36 cellular contexts compared by ENCODE assay signal in genomic region chr9:69062195-69062594, GRCh38. TPM values are rescaled to one million over a fixed set of nuclear protein-coding genes. Genes with fewer than 3 reads are reported as not detected.
"Had no signal": no experiment of that assay in that cellular context is flagged by ENCODE, and none has a peak within 500 bp of the region (broad histone marks: within the 10 kb centered on the region; RNA-seq: fewer than 3 reads in every experiment).

No MANE protein-coding gene starts in this region.

- H3K4me3 ChIP-seq: adrenal gland, cardiac muscle cell had no signal

- ATAC-seq: activated CD8-positive, alpha-beta T cell treated with anti-CD3 and anti-CD28 coated beads for 36 hours; activated naive CD4-positive, alpha-beta T cell treated with anti-CD3 and anti-CD28 coated beads, Interleukin-2, amount 50 U/mL, for 72 hours; activated T-cell treated with anti-CD3 and anti-CD28 coated beads, Interleukin-2, amount 50 U/mL, for 4 hours; activated T-cell treated with anti-CD3 and anti-CD28 coated beads, Interleukin-2, amount 50 U/mL, for 72 hours; activated T-helper 17 cell treated with anti-CD3 and anti-CD28 coated beads, Interleukin-2, amount 50 U/mL, for 72 hours had no signal

- DNase-seq: activated B cell treated with CpG ODN at 0.5 μM for 24 hours; activated CD4-positive, alpha-beta memory T cell treated with anti-CD3 and anti-CD28 coated beads for 36 hours; activated CD4-positive, alpha-beta T cell treated with anti-CD3 and anti-CD28 coated beads for 4 hours; activated CD4-positive, alpha-beta T cell treated with anti-CD3 and anti-CD28 coated beads, Interleukin-2, amount 10 ng/mL, durations not matched to agents 24 days and 14 days; activated CD4-positive, alpha-beta T cell treated with anti-CD3 and anti-CD28 coated beads, Interleukin-2, amount 50 U/mL, for 1 hour; activated CD4-positive, alpha-beta T cell treated with anti-CD3 and anti-CD28 coated beads, Interleukin-2, amount 50 U/mL, for 4 hours; activated CD4-positive, CD25-positive, alpha-beta regulatory T cell treated with anti-CD3 and anti-CD28 coated beads, Interleukin-2, amount 50 U/mL, for 72 hours; activated CD8-positive, alpha-beta memory T cell treated with anti-CD3 and anti-CD28 coated beads, Interleukin-2, amount 50 U/mL, for 4 hours; activated CD8-positive, alpha-beta T cell treated with anti-CD3 and anti-CD28 coated beads for 36 hours; activated effector memory CD4-positive, alpha-beta T cell treated with anti-CD3 and anti-CD28 coated beads, Interleukin-2, amount 50 U/mL, for 16 hours; activated gamma-delta T cell treated with Interleukin-2 at 50 U/mL for 16 hours; activated naive CD4-positive, alpha-beta T cell; activated naive CD4-positive, alpha-beta T cell treated with anti-CD3 and anti-CD28 coated beads for 36 hours; activated naive CD4-positive, alpha-beta T cell treated with anti-CD3 and anti-CD28 coated beads, Interleukin-2, amount 50 U/mL, for 16 hours; activated naive CD8-positive, alpha-beta T cell treated with anti-CD3 and anti-CD28 coated beads for 36 hours; activated T-cell treated with anti-CD3 and anti-CD28 coated beads for 4 hours; activated T-cell treated with anti-CD3 and anti-CD28 coated beads, Interleukin-2, amount 50 U/mL, for 1 hour; activated T-cell treated with anti-CD3 and anti-CD28 coated beads, Interleukin-2, amount 50 U/mL, for 4 hours; activated T-cell treated with anti-CD3 and anti-CD28 coated beads, Interleukin-2, amount 50 U/mL, for 72 hours; adrenal gland; amniotic stem cell; aorta; caudate nucleus; cerebellar nuclear complex; T-helper 1 cell; T-helper 2 cell; T-helper 9 cell had no signal

- H3K27me3 ChIP-seq: adrenal gland, cardiac muscle cell had no signal

- H3K27ac ChIP-seq: adrenal gland, cardiac muscle cell, VCaP had no signal

- FAIRE-seq: bronchial epithelial cell, TTC549 had no signal

- H3K4me1 ChIP-seq: adrenal gland had no signal

- H3K9me3 ChIP-seq: adrenal gland had no signal

RNA-seq across cellular contexts. Expression of gene PRKACG, which starts 48.3 kb away (rescaled TPM):
- total RNA-seq: activated B cell treated with CpG ODN at 0.5 μM for 24 hours; activated CD4-positive, alpha-beta memory T cell treated with anti-CD3 and anti-CD28 coated beads for 36 hours; activated CD4-positive, alpha-beta T cell treated with anti-CD3 and anti-CD28 coated beads, Interleukin-2, amount 10 ng/mL, durations not matched to agents 24 days and 14 days; activated CD8-positive, alpha-beta memory T cell treated with anti-CD3 and anti-CD28 coated beads for 36 hours; activated CD8-positive, alpha-beta T cell treated with anti-CD3 and anti-CD28 coated beads for 36 hours; activated naive CD4-positive, alpha-beta T cell treated with anti-CD3 and anti-CD28 coated beads for 36 hours; activated naive CD4-positive, alpha-beta T cell treated with anti-CD3 and anti-CD28 coated beads, Interleukin-2, amount 50 U/mL, for 72 hours; activated naive CD8-positive, alpha-beta T cell treated with anti-CD3 and anti-CD28 coated beads for 36 hours; activated T-cell treated with anti-CD3 and anti-CD28 coated beads, Interleukin-2, amount 50 U/mL, for 4 hours; activated T-cell treated with anti-CD3 and anti-CD28 coated beads, Interleukin-2, amount 50 U/mL, for 72 hours; activated T-helper 1 cell treated with anti-CD3 and anti-CD28 coated beads, Interleukin-12 subunit alpha, Interleukin-12 subunit beta, Interleukin-2, Interleukin-4 antibody, amounts not matched to agents 30 ng/mL and 10 ng/mL and 1 ng/mL, durations not matched to agents 14 hours and 24 hours and 36 hours; activated T-helper 17 cell treated with anti-CD3 and anti-CD28 coated beads, Interleukin-2, amount 50 U/mL, for 72 hours; adrenal gland; aorta; bronchial epithelial cell; cardiac muscle cell; chondrocyte had no signal
- polyA plus RNA-seq: adrenal gland, aorta had no signal
